22 cellular contexts compared by ENCODE assay signal in the genomic region with DNA sequence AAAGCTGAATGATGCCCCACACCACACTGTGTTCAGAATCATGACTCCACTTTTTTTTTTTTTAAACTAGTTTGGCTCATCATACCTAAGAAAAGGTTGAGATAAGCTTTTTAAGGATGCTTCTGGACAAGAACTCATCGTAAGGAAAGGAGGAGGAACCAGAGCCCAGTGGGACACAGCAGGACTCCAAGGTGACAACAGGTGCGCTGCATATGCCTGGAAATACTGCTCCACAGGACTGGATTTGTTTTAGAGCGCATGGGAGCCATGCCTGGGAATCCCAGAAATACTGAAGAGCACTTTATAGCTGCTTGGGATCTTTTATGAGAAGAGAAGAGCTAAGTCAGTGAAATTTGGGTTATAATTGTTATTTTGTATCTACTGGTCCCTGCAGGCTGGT.
"Had no signal": no experiment of that assay in that cellular context is flagged by ENCODE, and none has a peak within 500 bp of the region (broad histone marks: within the 10 kb centered on the region; RNA-seq: fewer than 3 reads in every experiment).

No MANE protein-coding gene starts in this region.

- H3K27ac Mint-ChIP-seq: IgD-negative memory B cell, T-cell had no signal

- H3K9me3 Mint-ChIP-seq: IgD-negative memory B cell, T-cell had no signal

- FAIRE-seq: HepG2, K562, RCC 7860 had no signal

- DNase-seq: Kasumi-1, MM.1S, NCI-H1092 treated with DMSO at 0.1 percent for 48 hours, NCI-H1436, NCI-H187 treated with DMSO at 0.1 percent for 48 hours, NCI-H2029 treated with DMSO at 0.1 percent for 48 hours, NCI-H2107, NCI-H2171 treated with DMSO at 0.1 percent for 48 hours, NCI-H345, NCI-H446 treated with DMSO at 0.1 percent for 48 hours, NCI-H510A treated with DMSO at 0.1 percent for 48 hours, NCI-H526, RPMI8226, SHP77, SK-N-SH, SW 1271, T-cell had no signal

- H3K27ac ChIP-seq: KMS-11 had no signal

- H3K27me3 Mint-ChIP-seq: IgD-negative memory B cell, T-cell had no signal

- H3K4me3 ChIP-seq: K562 had no signal

- H3K4me2 ChIP-seq: KMS-11, SK-N-SH had no signal

- H3K9me3 ChIP-seq: SK-N-SH had no signal

- H3K36me3 Mint-ChIP-seq: IgD-negative memory B cell, T-cell had no signal

- ATAC-seq: HepG2, K562, T-cell had no signal

- H3K4me3 Mint-ChIP-seq: IgD-negative memory B cell, T-cell had no signal

- H3K9ac ChIP-seq: KMS-11, SK-N-SH had no signal
